ENCODE assay signal across 8 cellular contexts in genomic region chr18:74598350-74599001, GRCh38. TPM values are rescaled to one million over a fixed set of nuclear protein-coding genes. Genes with fewer than 3 reads are reported as not detected.
A peak's percentile ranks its signal among the peaks of the same experiment; 100 is the strongest.
DNase-seq lines count a peak whose midpoint lies in the region; ATAC-seq and TF ChIP-seq lines count a peak whose summit lies in the region.

No MANE protein-coding gene starts in this region.

- ATAC-seq in HG02623 (IDR thresholded peaks at IDR 0.05; ENCODE audit: unreplicated experiment): peak; percentile 54
- ATAC-seq in WTC11: peak; percentile 29

- CTCF ChIA-PET in WTC11 (lab: Charles Lee): interaction anchor here (1.0 to 1.4 kb wide), 3 partner anchors 9 to 47 kb away, joined by 3 to 6 read pairs (median 5); no protein-coding TSS in a partner anchor

- no peak for TF ChIP-seq CTCF in WTC11 (IDR thresholded peaks at IDR 0.05)

- peaks cover 24% of the 10 kb centered on the region for H3K4me1 Mint-ChIP-seq in WTC11

- DNase-seq in DMS153 (lab: John Stamatoyannopoulos, UW): peak; percentile 24
- no peak for DNase-seq in DMS153 treated with DMSO at 0.1 percent for 48 hours (lab: John Stamatoyannopoulos, UW; ENCODE audit: unreplicated experiment)
- DNase-seq in NCI-H1092 treated with DMSO at 0.1 percent for 48 hours (lab: John Stamatoyannopoulos, UW): peak; percentile 73
- DNase-seq in WTC11 (ENCODE audit: low spot score): peak; percentile 45
- DNase-seq in caudate nucleus (lab: John Stamatoyannopoulos, UW): peak in 32 of 61 donors; percentile 12 to 79 (median 57)
- DNase-seq in left kidney (ENCODE audit: low read depth, low spot score): peak; percentile 91
- peak; percentile 70 for DNase-seq in stimulated activated CD4-positive, alpha-beta T cell treated with anti-CD3 and anti-CD28 coated beads, Interleukin-4, amount 100 ng/mL, for 1 hour

- peak overlapping the region; percentile 97 for H3K27ac ChIP-seq in caudate nucleus (ENCODE audit: low read depth, low read length)

- POLR2A ChIA-PET in WTC11 (lab: Charles Lee): no interaction called here

- peak overlapping the region; percentile 94 for H3K27ac Mint-ChIP-seq in WTC11

- no peaks in the 10 kb centered on the region for H3K36me3 Mint-ChIP-seq in WTC11

- H3K9me3 Mint-ChIP-seq in WTC11: no peaks in the 10 kb centered on the region

- no peaks in the 10 kb centered on the region for H3K27me3 Mint-ChIP-seq in WTC11 (ENCODE audit: low read depth)

- peak overlapping the region; percentile 95 for H3K4me3 Mint-ChIP-seq in WTC11

TF ChIP-seq in WTC11, 78 proteins besides CTCF, POLR2A, EP300 and RAD21 (continues in another document):
- no peak; the same call in 1 of the 2 replicates for TF ChIP-seq KAT7 (CRISPR knock-in tag; IDR thresholded peaks at IDR 0.05; ENCODE audit: borderline replicate concordance)
- no peak for TF ChIP-seq MLX (CRISPR knock-in tag; IDR thresholded peaks at IDR 0.05)
- TF ChIP-seq, protein P1, sequence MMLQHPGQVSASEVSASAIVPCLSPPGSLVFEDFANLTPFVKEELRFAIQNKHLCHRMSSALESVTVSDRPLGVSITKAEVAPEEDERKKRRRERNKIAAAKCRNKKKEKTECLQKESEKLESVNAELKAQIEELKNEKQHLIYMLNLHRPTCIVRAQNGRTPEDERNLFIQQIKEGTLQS (CRISPR knock-in tag; conservative IDR thresholded peaks at IDR 0.05): 0 out of 2 replicates have a peak, but pooled peaks have one; percentile 24
- TF ChIP-seq, protein P2, sequence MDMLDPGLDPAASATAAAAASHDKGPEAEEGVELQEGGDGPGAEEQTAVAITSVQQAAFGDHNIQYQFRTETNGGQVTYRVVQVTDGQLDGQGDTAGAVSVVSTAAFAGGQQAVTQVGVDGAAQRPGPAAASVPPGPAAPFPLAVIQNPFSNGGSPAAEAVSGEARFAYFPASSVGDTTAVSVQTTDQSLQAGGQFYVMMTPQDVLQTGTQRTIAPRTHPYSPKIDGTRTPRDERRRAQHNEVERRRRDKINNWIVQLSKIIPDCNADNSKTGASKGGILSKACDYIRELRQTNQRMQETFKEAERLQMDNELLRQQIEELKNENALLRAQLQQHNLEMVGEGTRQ (CRISPR knock-in tag; IDR thresholded peaks at IDR 0.05): no peak
- no peak for TF ChIP-seq ETV6 (CRISPR knock-in tag; IDR thresholded peaks at IDR 0.05)
- TF ChIP-seq, protein P3, sequence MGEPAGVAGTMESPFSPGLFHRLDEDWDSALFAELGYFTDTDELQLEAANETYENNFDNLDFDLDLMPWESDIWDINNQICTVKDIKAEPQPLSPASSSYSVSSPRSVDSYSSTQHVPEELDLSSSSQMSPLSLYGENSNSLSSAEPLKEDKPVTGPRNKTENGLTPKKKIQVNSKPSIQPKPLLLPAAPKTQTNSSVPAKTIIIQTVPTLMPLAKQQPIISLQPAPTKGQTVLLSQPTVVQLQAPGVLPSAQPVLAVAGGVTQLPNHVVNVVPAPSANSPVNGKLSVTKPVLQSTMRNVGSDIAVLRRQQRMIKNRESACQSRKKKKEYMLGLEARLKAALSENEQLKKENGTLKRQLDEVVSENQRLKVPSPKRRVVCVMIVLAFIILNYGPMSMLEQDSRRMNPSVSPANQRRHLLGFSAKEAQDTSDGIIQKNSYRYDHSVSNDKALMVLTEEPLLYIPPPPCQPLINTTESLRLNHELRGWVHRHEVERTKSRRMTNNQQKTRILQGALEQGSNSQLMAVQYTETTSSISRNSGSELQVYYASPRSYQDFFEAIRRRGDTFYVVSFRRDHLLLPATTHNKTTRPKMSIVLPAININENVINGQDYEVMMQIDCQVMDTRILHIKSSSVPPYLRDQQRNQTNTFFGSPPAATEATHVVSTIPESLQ (CRISPR knock-in tag; IDR thresholded peaks at IDR 0.05): no peak
- peak; percentile 38; the same call in 1 of the 2 replicates for TF ChIP-seq E2F4 (CRISPR knock-in tag; IDR thresholded peaks at IDR 0.05; ENCODE audit: borderline replicate concordance, low read depth)
- TF ChIP-seq SMAD3 (CRISPR knock-in tag; IDR thresholded peaks at IDR 0.05; ENCODE audit: borderline replicate concordance): no peak
- TF ChIP-seq MYBL2 (CRISPR knock-in tag; IDR thresholded peaks at IDR 0.05): no peak
- no peak for TF ChIP-seq NR2C2 (CRISPR knock-in tag; IDR thresholded peaks at IDR 0.05)
- TF ChIP-seq ZNF396 (CRISPR knock-in tag; IDR thresholded peaks at IDR 0.05; ENCODE audit: borderline replicate concordance): no peak
- TF ChIP-seq, protein P4, sequence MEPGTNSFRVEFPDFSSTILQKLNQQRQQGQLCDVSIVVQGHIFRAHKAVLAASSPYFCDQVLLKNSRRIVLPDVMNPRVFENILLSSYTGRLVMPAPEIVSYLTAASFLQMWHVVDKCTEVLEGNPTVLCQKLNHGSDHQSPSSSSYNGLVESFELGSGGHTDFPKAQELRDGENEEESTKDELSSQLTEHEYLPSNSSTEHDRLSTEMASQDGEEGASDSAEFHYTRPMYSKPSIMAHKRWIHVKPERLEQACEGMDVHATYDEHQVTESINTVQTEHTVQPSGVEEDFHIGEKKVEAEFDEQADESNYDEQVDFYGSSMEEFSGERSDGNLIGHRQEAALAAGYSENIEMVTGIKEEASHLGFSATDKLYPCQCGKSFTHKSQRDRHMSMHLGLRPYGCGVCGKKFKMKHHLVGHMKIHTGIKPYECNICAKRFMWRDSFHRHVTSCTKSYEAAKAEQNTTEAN (CRISPR knock-in tag; IDR thresholded peaks at IDR 0.05): peak; percentile 85
- peak; percentile 85; the same call in 1 of the 2 replicates for TF ChIP-seq FOXP1 (CRISPR knock-in tag; IDR thresholded peaks at IDR 0.05; ENCODE audit: borderline replicate concordance)
- 0 out of 2 replicates have a peak, but pooled peaks have one; percentile 36 for TF ChIP-seq NFE2L1 (CRISPR knock-in tag; IDR thresholded peaks at IDR 0.05)
- no peak for TF ChIP-seq ATF1 (CRISPR knock-in tag; IDR thresholded peaks at IDR 0.05)
- no peak for TF ChIP-seq NR1H2 (CRISPR knock-in tag; IDR thresholded peaks at IDR 0.05)
- TF ChIP-seq, protein P5, sequence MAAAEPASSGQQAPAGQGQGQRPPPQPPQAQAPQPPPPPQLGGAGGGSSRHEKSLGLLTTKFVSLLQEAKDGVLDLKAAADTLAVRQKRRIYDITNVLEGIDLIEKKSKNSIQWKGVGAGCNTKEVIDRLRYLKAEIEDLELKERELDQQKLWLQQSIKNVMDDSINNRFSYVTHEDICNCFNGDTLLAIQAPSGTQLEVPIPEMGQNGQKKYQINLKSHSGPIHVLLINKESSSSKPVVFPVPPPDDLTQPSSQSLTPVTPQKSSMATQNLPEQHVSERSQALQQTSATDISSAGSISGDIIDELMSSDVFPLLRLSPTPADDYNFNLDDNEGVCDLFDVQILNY (CRISPR knock-in tag; IDR thresholded peaks at IDR 0.05): no peak
- no peak for TF ChIP-seq GTF2I (CRISPR knock-in tag; conservative IDR thresholded peaks at IDR 0.05)
- TF ChIP-seq ZNF219 (CRISPR knock-in tag; IDR thresholded peaks at IDR 0.05; ENCODE audit: borderline replicate concordance): no peak
- TF ChIP-seq SMAD4 (CRISPR knock-in tag; IDR thresholded peaks at IDR 0.05): no peak
- no peak for TF ChIP-seq SOX15 (CRISPR knock-in tag; IDR thresholded peaks at IDR 0.05)
- TF ChIP-seq, protein P6, sequence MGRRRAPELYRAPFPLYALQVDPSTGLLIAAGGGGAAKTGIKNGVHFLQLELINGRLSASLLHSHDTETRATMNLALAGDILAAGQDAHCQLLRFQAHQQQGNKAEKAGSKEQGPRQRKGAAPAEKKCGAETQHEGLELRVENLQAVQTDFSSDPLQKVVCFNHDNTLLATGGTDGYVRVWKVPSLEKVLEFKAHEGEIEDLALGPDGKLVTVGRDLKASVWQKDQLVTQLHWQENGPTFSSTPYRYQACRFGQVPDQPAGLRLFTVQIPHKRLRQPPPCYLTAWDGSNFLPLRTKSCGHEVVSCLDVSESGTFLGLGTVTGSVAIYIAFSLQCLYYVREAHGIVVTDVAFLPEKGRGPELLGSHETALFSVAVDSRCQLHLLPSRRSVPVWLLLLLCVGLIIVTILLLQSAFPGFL (CRISPR knock-in tag; IDR thresholded peaks at IDR 0.05; ENCODE audit: borderline replicate concordance): no peak; the same call in 1 of the 2 replicates
- TF ChIP-seq, protein P7, sequence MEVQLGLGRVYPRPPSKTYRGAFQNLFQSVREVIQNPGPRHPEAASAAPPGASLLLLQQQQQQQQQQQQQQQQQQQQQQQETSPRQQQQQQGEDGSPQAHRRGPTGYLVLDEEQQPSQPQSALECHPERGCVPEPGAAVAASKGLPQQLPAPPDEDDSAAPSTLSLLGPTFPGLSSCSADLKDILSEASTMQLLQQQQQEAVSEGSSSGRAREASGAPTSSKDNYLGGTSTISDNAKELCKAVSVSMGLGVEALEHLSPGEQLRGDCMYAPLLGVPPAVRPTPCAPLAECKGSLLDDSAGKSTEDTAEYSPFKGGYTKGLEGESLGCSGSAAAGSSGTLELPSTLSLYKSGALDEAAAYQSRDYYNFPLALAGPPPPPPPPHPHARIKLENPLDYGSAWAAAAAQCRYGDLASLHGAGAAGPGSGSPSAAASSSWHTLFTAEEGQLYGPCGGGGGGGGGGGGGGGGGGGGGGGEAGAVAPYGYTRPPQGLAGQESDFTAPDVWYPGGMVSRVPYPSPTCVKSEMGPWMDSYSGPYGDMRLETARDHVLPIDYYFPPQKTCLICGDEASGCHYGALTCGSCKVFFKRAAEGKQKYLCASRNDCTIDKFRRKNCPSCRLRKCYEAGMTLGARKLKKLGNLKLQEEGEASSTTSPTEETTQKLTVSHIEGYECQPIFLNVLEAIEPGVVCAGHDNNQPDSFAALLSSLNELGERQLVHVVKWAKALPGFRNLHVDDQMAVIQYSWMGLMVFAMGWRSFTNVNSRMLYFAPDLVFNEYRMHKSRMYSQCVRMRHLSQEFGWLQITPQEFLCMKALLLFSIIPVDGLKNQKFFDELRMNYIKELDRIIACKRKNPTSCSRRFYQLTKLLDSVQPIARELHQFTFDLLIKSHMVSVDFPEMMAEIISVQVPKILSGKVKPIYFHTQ (CRISPR knock-in tag; IDR thresholded peaks at IDR 0.05): no peak
- TF ChIP-seq ZNF138 (CRISPR knock-in tag; conservative IDR thresholded peaks at IDR 0.05): no peak

RNA-seq across cellular contexts. Expression of gene ZNF407, which starts 0.8 kb away (rescaled TPM):
- 5.1 to 6.5 TPM (median 5.8 TPM) in 3 replicates for total RNA-seq in WTC11 (2021)
